Comparison of ENCODE assay signal across 3 cellular contexts in genomic region chr12:27655476-27655875, GRCh38. TPM values are rescaled to one million over a fixed set of nuclear protein-coding genes. Genes with fewer than 3 reads are reported as not detected.
"Had no signal": no experiment of that assay in that cellular context is flagged by ENCODE, and none has a peak within 500 bp of the region (broad histone marks: within the 10 kb centered on the region; RNA-seq: fewer than 3 reads in every experiment).

No MANE protein-coding gene starts in this region.

RNA-seq across cellular contexts. Expression of gene REP15, which starts 40.8 kb away (rescaled TPM):
- total RNA-seq: mononuclear cell, natural killer cell, vagina had no signal
